Comparison of ENCODE assay signal across 19 cellular contexts in genomic region chr20:1929460-1929859, GRCh38. TPM values are rescaled to one million over a fixed set of nuclear protein-coding genes. Genes with fewer than 3 reads are reported as not detected.
"Had no signal": no experiment of that assay in that cellular context is flagged by ENCODE, and none has a peak within 500 bp of the region (broad histone marks: within the 10 kb centered on the region; RNA-seq: fewer than 3 reads in every experiment).

No MANE protein-coding gene starts in this region.

- H3K9me3 ChIP-seq: esophagus muscularis mucosa, gastrocnemius medialis, neutrophil, psoas muscle, sigmoid colon, stomach had no signal

- H3K36me3 Mint-ChIP-seq: naive thymus-derived CD4-positive, alpha-beta T cell had no signal

- H3K27ac ChIP-seq: epithelial cell of prostate, esophagus muscularis mucosa, gastrocnemius medialis, neutrophil, psoas muscle, sigmoid colon, stomach had no signal

- H3K36me3 ChIP-seq: gastrocnemius medialis had no signal

- ATAC-seq: left colon; naive thymus-derived CD4-positive, alpha-beta T cell had no signal

- H3K27me3 ChIP-seq: esophagus muscularis mucosa, gastrocnemius medialis, neutrophil, sigmoid colon, stomach had no signal

- H3K27ac Mint-ChIP-seq: naive thymus-derived CD4-positive, alpha-beta T cell; nephron progenitor cell had no signal

- H3K4me3 ChIP-seq: esophagus muscularis mucosa, gastrocnemius medialis, psoas muscle, sigmoid colon, skin epidermis, stomach had no signal

- H3K4me3 Mint-ChIP-seq: naive thymus-derived CD4-positive, alpha-beta T cell; nephron progenitor cell had no signal

- DNase-seq: cerebellar nuclear complex; cortex of kidney; effector memory CD4-positive, alpha-beta T cell; gastrocnemius medialis; left colon; naive thymus-derived CD4-positive, alpha-beta T cell; nephron progenitor cell; retina; sigmoid colon; stimulated activated CD4-positive, alpha-beta T cell treated with anti-CD3 and anti-CD28 coated beads, Interleukin-2, amount 100 ng/mL, for 24 hours; stimulated activated CD4-positive, alpha-beta T cell treated with anti-CD3 and anti-CD28 coated beads, Interleukin-4, amount 100 ng/mL, for 4 hours; stimulated activated naive CD4-positive, alpha-beta T cell; stomach; trophoblast cell had no signal

RNA-seq across cellular contexts. Expression of gene SIRPA, which starts 34.3 kb away (rescaled TPM):
- polyA plus RNA-seq: naive thymus-derived CD4-positive, alpha-beta T cell had no signal
